Comparison of ENCODE assay signal across 26 cellular contexts in the genomic region with DNA sequence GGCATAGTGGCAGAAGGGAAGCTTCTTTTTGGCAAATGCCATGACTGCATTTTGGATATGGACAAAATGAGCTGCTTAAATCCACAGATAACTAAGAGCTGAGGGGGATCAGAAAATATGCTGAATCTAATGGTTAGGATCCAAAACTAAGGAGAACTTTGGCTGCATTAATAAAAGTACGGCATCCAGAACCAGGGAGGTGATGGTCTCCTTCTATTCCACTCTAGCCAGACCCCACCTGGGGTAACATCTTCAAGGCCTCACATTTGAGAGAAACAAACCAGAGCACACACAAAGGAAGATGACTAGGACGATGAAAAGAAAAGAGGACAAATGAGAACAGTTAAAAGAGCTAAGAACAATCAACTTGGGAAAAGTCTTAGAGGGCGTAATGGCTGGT.
"Had no signal": no experiment of that assay in that cellular context is flagged by ENCODE, and none has a peak within 500 bp of the region (broad histone marks: within the 10 kb centered on the region; RNA-seq: fewer than 3 reads in every experiment).

No MANE protein-coding gene starts in this region.

- H3K27me3 Mint-ChIP-seq: effector memory CD8-positive, alpha-beta T cell; memory B cell had no signal

- H3K9me3 Mint-ChIP-seq: effector memory CD8-positive, alpha-beta T cell; memory B cell had no signal

- H3K27ac ChIP-seq: epithelial cell of prostate, esophagus squamous epithelium, gastrocnemius medialis, left lung, lower lobe of right lung had no signal

- H3K27ac Mint-ChIP-seq: effector memory CD8-positive, alpha-beta T cell; endodermal cell; memory B cell had no signal

- ATAC-seq: effector memory CD8-positive, alpha-beta T cell; esophagus mucosa; heart right ventricle; left lung; left ventricle myocardium superior; lower lobe of right lung had no signal

- H3K4me1 Mint-ChIP-seq: memory B cell had no signal

- H3K36me3 ChIP-seq: gastrocnemius medialis, heart right ventricle, left lung, lower lobe of right lung had no signal

- DNase-seq: effector CD8-positive, alpha-beta T cell; effector memory CD8-positive, alpha-beta T cell; endodermal cell; erythroblast; esophagus squamous epithelium; foreskin fibroblast; foreskin melanocyte; gastrocnemius medialis; glutamatergic neuron; head of caudate nucleus; heart right ventricle; hippocampal formation; left cardiac atrium; left lung; left ventricle myocardium superior; lower lobe of right lung; mesendoderm; midbrain had no signal

- H3K4me1 ChIP-seq: lower lobe of right lung had no signal

- H3K4me3 Mint-ChIP-seq: effector memory CD8-positive, alpha-beta T cell; endodermal cell; memory B cell had no signal

- H3K27me3 ChIP-seq: esophagus squamous epithelium, gastrocnemius medialis, heart right ventricle, left lung had no signal

- FAIRE-seq: colon, endometrium, islet of Langerhans, keratinocyte had no signal

- H3K4me3 ChIP-seq: coronary artery, esophagus squamous epithelium, gastrocnemius medialis, heart right ventricle, left lung, lower lobe of right lung had no signal

- H3K9me3 ChIP-seq: esophagus squamous epithelium, gastrocnemius medialis, heart right ventricle, left lung, lower lobe of right lung had no signal
